Comparison of ENCODE assay signal across 1 cellular context in the genomic region with DNA sequence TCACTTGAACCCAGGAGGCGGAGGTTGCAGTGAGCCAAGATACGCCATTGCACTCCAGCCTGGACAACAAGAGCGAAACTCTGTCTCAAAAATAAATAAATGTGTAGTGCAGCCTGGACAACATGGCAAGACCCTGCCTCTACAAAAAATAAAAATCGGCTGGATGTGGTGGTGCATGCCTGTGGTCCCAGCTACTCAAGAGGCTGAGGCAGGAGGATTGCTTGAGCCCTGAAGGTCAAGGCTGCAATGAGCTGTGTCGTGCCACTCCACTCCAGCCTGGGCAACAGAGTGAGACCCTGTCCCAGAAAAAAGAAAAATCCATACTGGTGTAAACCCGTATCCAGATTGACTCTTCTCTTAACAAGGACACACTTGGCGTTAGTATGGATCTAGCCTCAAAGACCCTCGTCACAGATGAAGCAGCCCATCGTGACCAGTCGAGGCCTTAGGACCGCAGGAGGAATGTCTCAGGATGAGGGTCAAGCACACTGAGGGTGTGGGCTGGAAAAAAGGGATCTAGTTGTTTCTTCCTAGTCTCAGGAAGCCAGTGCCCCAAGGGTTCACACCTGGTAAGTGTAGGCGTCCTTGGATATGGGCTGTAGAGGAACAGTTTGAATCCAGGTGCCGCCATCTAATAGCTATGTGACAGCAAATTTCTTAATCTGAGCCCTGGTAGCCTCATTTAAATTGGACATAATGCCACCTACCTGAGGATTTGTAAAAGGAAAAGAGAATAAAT.
A peak's percentile ranks its signal among the peaks of the same experiment; 100 is the strongest.
TF ChIP-seq lines count a peak whose summit lies in the region.

No MANE protein-coding gene starts in this region.

TF ChIP-seq in K562, 482 proteins besides CTCF, POLR2A, EP300 and RAD21:
- TF ChIP-seq, protein P1, sequence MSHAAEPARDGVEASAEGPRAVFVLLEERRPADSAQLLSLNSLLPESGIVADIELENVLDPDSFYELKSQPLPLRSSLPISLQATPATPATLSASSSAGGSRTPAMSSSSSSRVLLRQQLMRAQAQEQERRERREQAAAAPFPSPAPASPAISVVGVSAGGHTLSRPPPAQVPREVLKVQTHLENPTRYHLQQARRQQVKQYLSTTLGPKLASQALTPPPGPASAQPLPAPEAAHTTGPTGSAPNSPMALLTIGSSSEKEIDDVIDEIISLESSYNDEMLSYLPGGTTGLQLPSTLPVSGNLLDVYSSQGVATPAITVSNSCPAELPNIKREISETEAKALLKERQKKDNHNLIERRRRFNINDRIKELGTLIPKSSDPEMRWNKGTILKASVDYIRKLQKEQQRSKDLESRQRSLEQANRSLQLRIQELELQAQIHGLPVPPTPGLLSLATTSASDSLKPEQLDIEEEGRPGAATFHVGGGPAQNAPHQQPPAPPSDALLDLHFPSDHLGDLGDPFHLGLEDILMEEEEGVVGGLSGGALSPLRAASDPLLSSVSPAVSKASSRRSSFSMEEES (CRISPR knock-in tag; IDR thresholded peaks at IDR 0.05), result no peak
- TF ChIP-seq, protein P2, sequence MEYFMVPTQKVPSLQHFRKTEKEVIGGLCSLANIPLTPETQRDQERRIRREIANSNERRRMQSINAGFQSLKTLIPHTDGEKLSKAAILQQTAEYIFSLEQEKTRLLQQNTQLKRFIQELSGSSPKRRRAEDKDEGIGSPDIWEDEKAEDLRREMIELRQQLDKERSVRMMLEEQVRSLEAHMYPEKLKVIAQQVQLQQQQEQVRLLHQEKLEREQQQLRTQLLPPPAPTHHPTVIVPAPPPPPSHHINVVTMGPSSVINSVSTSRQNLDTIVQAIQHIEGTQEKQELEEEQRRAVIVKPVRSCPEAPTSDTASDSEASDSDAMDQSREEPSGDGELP (CRISPR knock-in tag; IDR thresholded peaks at IDR 0.05; ENCODE audit: borderline replicate concordance), result no peak
- TF ChIP-seq ZNF121 (CRISPR knock-in tag; conservative IDR thresholded peaks at IDR 0.05) (peak; percentile 39; the same call in 1 of the 2 replicates), NUFIP1 (IDR thresholded peaks at IDR 0.05; ENCODE audit: partially characterized antibody) (no peak)
